Comparison of ENCODE assay signal across 15 cellular contexts in genomic region chr10:3091921-3092320, GRCh38. TPM values are rescaled to one million over a fixed set of nuclear protein-coding genes. Genes with fewer than 3 reads are reported as not detected.
DNase-seq lines count a peak whose midpoint lies in the region; ATAC-seq, FAIRE-seq and TF ChIP-seq lines count a peak whose summit lies in the region.
"Had no signal": no experiment of that assay in that cellular context is flagged by ENCODE, and none has a peak within 500 bp of the region (broad histone marks: within the 10 kb centered on the region; RNA-seq: fewer than 3 reads in every experiment).

No MANE protein-coding gene starts in this region.

- H3K9ac ChIP-seq in keratinocyte (ENCODE audit: control insufficient read depth, extremely low read depth, insufficient read depth, low read length): peak overlapping the region; percentile 80

- H3K36me3 ChIP-seq in keratinocyte (ENCODE audit: control insufficient read depth in 2 of 2, extremely low read depth in 1 of 2, insufficient read depth in 2 of 2, low read length in 2 of 2): peaks cover 4 to 23% of the 10 kb centered on the region in 2 experiments
- no peaks in the 10 kb centered on the region for H3K36me3 ChIP-seq in thoracic aorta

- peaks cover 54% of the 10 kb centered on the region for H3K36me3 Mint-ChIP-seq in activated naive CD4-positive, alpha-beta T cell treated with anti-CD3 and anti-CD28 coated beads, Interleukin-2, amount 10 ng/mL, durations not matched to agents 7 days and 5 days
- H3K36me3 Mint-ChIP-seq in activated naive CD8-positive, alpha-beta T cell treated with anti-CD3 and anti-CD28 coated beads for 36 hours: peaks cover 70% of the 10 kb centered on the region

- peaks cover 8% of the 10 kb centered on the region for H3K9me1 ChIP-seq in keratinocyte (ENCODE audit: control insufficient read depth, extremely low read depth, insufficient read depth, low read length)

- no peaks in the 10 kb centered on the region for H3K27me3 ChIP-seq in keratinocyte (ENCODE audit: control insufficient read depth, extremely low read depth, insufficient read depth, low read length)
- no peaks in the 10 kb centered on the region for H3K27me3 ChIP-seq in thoracic aorta (replicated peaks; ENCODE audit: insufficient read depth)

- CTCF ChIA-PET in activated naive CD4-positive, alpha-beta T cell treated with anti-CD3 and anti-CD28 coated beads, Interleukin-2, amount 10 ng/mL, durations not matched to agents 7 days and 5 days (lab: Charles Lee): interaction anchor here (1.5 kb wide), 1 partner anchor 22 kb away, joined by 3 read pairs; no protein-coding TSS in a partner anchor

- peaks cover 70% of the 10 kb centered on the region for H3K4me1 Mint-ChIP-seq in activated naive CD4-positive, alpha-beta T cell treated with anti-CD3 and anti-CD28 coated beads, Interleukin-2, amount 10 ng/mL, durations not matched to agents 7 days and 5 days
- H3K4me1 Mint-ChIP-seq in activated naive CD8-positive, alpha-beta T cell treated with anti-CD3 and anti-CD28 coated beads for 36 hours: peaks cover 62% of the 10 kb centered on the region

- H3K4me1 ChIP-seq in keratinocyte (ENCODE audit: control insufficient read depth, extremely low read depth, insufficient read depth, low read length) (peaks cover 66% of the 10 kb centered on the region), thoracic aorta (ENCODE audit: control insufficient read depth in 1 of 2, low read depth in 2 of 2) (peaks cover 34 to 56% of the 10 kb centered on the region in 2 donors)

- no peak for ATAC-seq in thoracic aorta (ENCODE audit: insufficient number of reproducible peaks, low FRiP score, low read depth)

- peaks cover 63% of the 10 kb centered on the region for H3K79me2 ChIP-seq in keratinocyte (ENCODE audit: control insufficient read depth, insufficient read depth, low read length)

- H3K9me3 ChIP-seq in keratinocyte (ENCODE audit: control insufficient read depth, low read depth, low read length) (no peaks in the 10 kb centered on the region), thoracic aorta (no peaks in the 10 kb centered on the region)

- DNase-seq in activated naive CD4-positive, alpha-beta T cell treated with anti-CD3 and anti-CD28 coated beads, Interleukin-2, amount 10 ng/mL, durations not matched to agents 7 days and 5 days: no peak
- DNase-seq in activated naive CD4-positive, alpha-beta T cell treated with anti-CD3 and anti-CD28 coated beads, Interleukin-2, amount 50 U/mL, for 16 hours: no peak
- DNase-seq in activated naive CD8-positive, alpha-beta T cell treated with anti-CD3 and anti-CD28 coated beads for 36 hours: no peak
- DNase-seq in keratinocyte (ENCODE audit: low read depth, low spot score) (no peak), thoracic aorta (ENCODE audit: low spot score) (no peak), OCI-M1 (lab: John Stamatoyannopoulos, UW) (no peak), anterior cingulate cortex (lab: John Stamatoyannopoulos, UW) (no peak)
- DNase-seq in activated CD4-positive, CD25-positive, alpha-beta regulatory T cell treated with anti-CD3 and anti-CD28 coated beads, Interleukin-2, amount 50 U/mL, for 72 hours: no peak
- DNase-seq: activated CD4-positive, alpha-beta T cell treated with anti-CD3 and anti-CD28 coated beads for 1 hour; activated effector memory CD4-positive, alpha-beta T cell treated with Interleukin-2 at 50 U/mL for 16 hours; erythroblast; NCI-H1436; nucleus accumbens; substantia nigra had no signal

- peak overlapping the region; percentile 98 for H3K4me2 ChIP-seq in keratinocyte (ENCODE audit: control insufficient read depth, extremely low read depth, insufficient read depth, low read depth, low read length)

- no peaks in the 10 kb centered on the region for H3K9me3 Mint-ChIP-seq in activated naive CD4-positive, alpha-beta T cell treated with anti-CD3 and anti-CD28 coated beads, Interleukin-2, amount 10 ng/mL, durations not matched to agents 7 days and 5 days
- H3K9me3 Mint-ChIP-seq in activated naive CD8-positive, alpha-beta T cell treated with anti-CD3 and anti-CD28 coated beads for 36 hours: peaks cover 4% of the 10 kb centered on the region

- no peak for FAIRE-seq in keratinocyte (lab: Jason Lieb, UNC)
- FAIRE-seq: small intestine had no signal

- no peak overlapping the region for H2AFZ ChIP-seq in keratinocyte (ENCODE audit: control insufficient read depth, low read length)

- H3K27me3 Mint-ChIP-seq in activated naive CD4-positive, alpha-beta T cell treated with anti-CD3 and anti-CD28 coated beads, Interleukin-2, amount 10 ng/mL, durations not matched to agents 7 days and 5 days: no peaks in the 10 kb centered on the region
- no peaks in the 10 kb centered on the region for H3K27me3 Mint-ChIP-seq in activated naive CD8-positive, alpha-beta T cell treated with anti-CD3 and anti-CD28 coated beads for 36 hours

- H3K4me3 ChIP-seq in keratinocyte (ENCODE audit: control insufficient read depth in 2 of 3, extremely low read depth in 1 of 3, insufficient read depth in 2 of 3, low read depth in 1 of 3, low read length in 3 of 3) (peak overlapping the region in 1 of 3 experiments; percentile 41), thoracic aorta (no peak overlapping the region)

- H3K27ac ChIP-seq in keratinocyte (ENCODE audit: control insufficient read depth, insufficient read depth, low read length) (peak overlapping the region; percentile 96), thoracic aorta (peak overlapping the region; percentile 69 to 93)

- H3K27ac Mint-ChIP-seq in activated naive CD4-positive, alpha-beta T cell treated with anti-CD3 and anti-CD28 coated beads, Interleukin-2, amount 10 ng/mL, durations not matched to agents 7 days and 5 days: peak overlapping the region; percentile 43
- H3K27ac Mint-ChIP-seq in activated naive CD8-positive, alpha-beta T cell treated with anti-CD3 and anti-CD28 coated beads for 36 hours: peak overlapping the region; percentile 58

- H4K20me1 ChIP-seq in keratinocyte (ENCODE audit: control insufficient read depth, extremely low read depth, insufficient read depth, low read length): no peaks in the 10 kb centered on the region

- no peak overlapping the region for H3K4me3 Mint-ChIP-seq in activated naive CD4-positive, alpha-beta T cell treated with anti-CD3 and anti-CD28 coated beads, Interleukin-2, amount 10 ng/mL, durations not matched to agents 7 days and 5 days
- H3K4me3 Mint-ChIP-seq in activated naive CD8-positive, alpha-beta T cell treated with anti-CD3 and anti-CD28 coated beads for 36 hours: no peak overlapping the region

- dilution Hi-C loops in keratinocyte (cut with MboI; ENCODE audit: extremely low pct_ligation_motif_present, low sequenced_read_pairs): no loop called here

- no peak for TF ChIP-seq CTCF in keratinocyte (optimal IDR thresholded peaks at IDR 0.05 in 1 of 3, IDR thresholded peaks at IDR 0.05 in 1 of 3, conservative IDR thresholded peaks at IDR 0.05 in 1 of 3; ENCODE audit: extremely low read depth in 1 of 3, insufficient read depth in 2 of 3, low read length in 3 of 3)
- TF ChIP-seq CTCF in thoracic aorta (IDR thresholded peaks at IDR 0.05): no peak

RNA-seq across cellular contexts. Expression of gene PFKP, which starts 24.6 kb away (rescaled TPM):
- total RNA-seq in activated naive CD8-positive, alpha-beta T cell treated with anti-CD3 and anti-CD28 coated beads for 36 hours: 100 to 1,000 TPM; 231 to 242 TPM
- polyA plus RNA-seq in keratinocyte: 104 to 134 TPM (median 117 TPM) in 3 replicates
- 117 TPM for polyA plus RNA-seq in keratinocyte (2011; ENCODE audit: low read depth)
- polyA plus RNA-seq in keratinocyte (2011; cell fraction: cytosol; rRNA removed): 79.3 and 111 TPM in 2 replicates
- polyA plus RNA-seq in keratinocyte (2011; cell fraction: nucleus; rRNA removed): 162 and 174 TPM in 2 replicates
- 134 and 205 TPM in 2 replicates for polyA plus RNA-seq in keratinocyte (2012; ENCODE audit: low replicate concordance)
- polyA minus RNA-seq in keratinocyte: 91.1 to 184 TPM (median 107 TPM) in 3 replicates
- 150 TPM for polyA minus RNA-seq in keratinocyte (2011; cell fraction: cytosol; rRNA and poly(A)+ RNA removed)
- 95.1 and 112 TPM in 2 replicates for polyA minus RNA-seq in keratinocyte (2011; cell fraction: nucleus; rRNA and poly(A)+ RNA removed)
- total RNA-seq in thoracic aorta: 100 to 1,000 TPM in 1 of 2 donors, 10 to 100 TPM in 1; 91.4 to 153 TPM
